8 cellular contexts compared by ENCODE assay signal in the genomic region with DNA sequence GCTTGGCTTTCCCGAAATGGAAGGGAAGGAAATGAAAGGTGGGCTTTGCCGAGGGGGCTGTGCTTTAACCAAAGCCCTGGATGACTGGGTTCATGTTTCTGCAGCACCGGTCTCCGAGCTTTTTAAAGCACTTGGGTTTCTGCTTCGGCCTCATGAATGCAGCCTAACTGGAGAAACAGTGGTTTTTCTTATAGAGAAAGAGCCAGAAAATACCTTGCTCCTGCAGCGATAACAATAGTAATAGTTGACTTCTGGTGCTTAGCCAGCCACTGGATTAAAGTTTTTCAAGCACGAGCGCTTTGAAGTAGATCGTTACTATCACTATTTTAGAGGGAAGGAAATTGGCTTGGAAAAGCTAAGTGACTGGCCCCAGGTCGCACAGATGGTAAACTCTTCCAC. TPM values are rescaled to one million over a fixed set of nuclear protein-coding genes. Genes with fewer than 3 reads are reported as not detected.
DNase-seq lines count a peak whose midpoint lies in the region; ATAC-seq and TF ChIP-seq lines count a peak whose summit lies in the region.

No MANE protein-coding gene starts in this region.

- no peak for DNase-seq in activated T-cell treated with anti-CD3 and anti-CD28 coated beads, Interleukin-2, amount 50 U/mL, for 4 hours
- DNase-seq in activated T-cell treated with anti-CD3 and anti-CD28 coated beads, Interleukin-2, amount 50 U/mL, for 48 hours, result no peak
- DNase-seq in amniotic epithelial cell (ENCODE audit: low read depth), result peak; percentile 21
- no peak for DNase-seq in left lung
- no peak for DNase-seq in thyroid gland
- no peak for DNase-seq in germinal center (ENCODE audit: low spot score)
- DNase-seq in dedifferentiated amniotic fluid mesenchymal stem cell (ENCODE audit: extremely low spot score), result no peak

- peak overlapping the region; percentile 65 to 84 for H3K4me3 ChIP-seq in left lung
- peak overlapping the region; percentile 25 to 91 (median 88) for H3K4me3 ChIP-seq in thyroid gland (replicated peaks in 1 of 3)

- H3K27me3 Mint-ChIP-seq in activated T-cell treated with anti-CD3 and anti-CD28 coated beads, Interleukin-2, amount 50 U/mL, for 4 hours (ENCODE audit: low read depth), result no peaks in the 10 kb centered on the region

- H3K27me3 ChIP-seq in left lung (no peaks in the 10 kb centered on the region), thyroid gland (no peaks in the 10 kb centered on the region)

- H3K4me3 Mint-ChIP-seq in activated T-cell treated with anti-CD3 and anti-CD28 coated beads, Interleukin-2, amount 50 U/mL, for 4 hours, result peak overlapping the region; percentile 87

- peaks cover 11 to 33% of the 10 kb centered on the region in 2 donors for H3K4me1 ChIP-seq in left lung
- H3K4me1 ChIP-seq in thyroid gland, result peaks cover 24 to 28% of the 10 kb centered on the region in 2 donors

- no peak for ATAC-seq in activated T-cell treated with anti-CD3 and anti-CD28 coated beads, Interleukin-2, amount 50 U/mL, for 4 hours
- ATAC-seq in HG03558 (IDR thresholded peaks at IDR 0.05; ENCODE audit: extremely low read depth, unreplicated experiment) (peak; percentile 10), left lung (peak; percentile 8)

- 3 to 6% methylated on average over 10 of the region's 10 CpGs for WGBS in thyroid gland, 2 donors

- no peaks in the 10 kb centered on the region for H3K36me3 ChIP-seq in left lung
- H3K36me3 ChIP-seq in thyroid gland, result no peaks in the 10 kb centered on the region

- H3K36me3 Mint-ChIP-seq in activated T-cell treated with anti-CD3 and anti-CD28 coated beads, Interleukin-2, amount 50 U/mL, for 4 hours (ENCODE audit: insufficient read depth), result no peaks in the 10 kb centered on the region

- H3K9me3 Mint-ChIP-seq in activated T-cell treated with anti-CD3 and anti-CD28 coated beads, Interleukin-2, amount 50 U/mL, for 4 hours, result no peaks in the 10 kb centered on the region

- H3K9me3 ChIP-seq in left lung, result no peaks in the 10 kb centered on the region
- no peaks in the 10 kb centered on the region for H3K9me3 ChIP-seq in thyroid gland

- TF ChIP-seq POLR2A in thyroid gland (IDR thresholded peaks at IDR 0.05), result no peak

- intact Hi-C loops in left lung (cut with DNase I), result no loop called here
- intact Hi-C loops in thyroid gland (cut with DNase I), result no loop called here

- H3K4me1 Mint-ChIP-seq in activated T-cell treated with anti-CD3 and anti-CD28 coated beads, Interleukin-2, amount 50 U/mL, for 4 hours (ENCODE audit: low read depth), result peaks cover 28% of the 10 kb centered on the region

- TF ChIP-seq CTCF in left lung (IDR thresholded peaks at IDR 0.05) (no peak), thyroid gland (IDR thresholded peaks at IDR 0.05) (no peak)

- H3K27ac ChIP-seq in left lung, result peak overlapping the region; percentile 71 to 85
- peak overlapping the region; percentile 70 to 82 (median 73) for H3K27ac ChIP-seq in thyroid gland

RNA-seq across cellular contexts. Expression of gene DOCK7, which starts 0.5 kb away (rescaled TPM):
- total RNA-seq in activated T-cell treated with anti-CD3 and anti-CD28 coated beads, Interleukin-2, amount 50 U/mL, for 4 hours, result 1 to 10 TPM; 5.2 to 8.6 (median 7.3) TPM
- total RNA-seq in left lung (10 to 100 TPM; 33.1 to 38.3 TPM), thyroid gland (10 to 100 TPM; 34.1 to 47.7 (median 42.1) TPM)

Comparison
In these comparisons a context has a peak if more than half of its experiments do, and no peak if none do; other contexts are left out.
1. ATAC-seq: peak in HG03558 (single experiment) and left lung (single experiment); none in activated T-cell treated with anti-CD3 and anti-CD28 coated beads, Interleukin-2, amount 50 U/mL, for 4 hours (0 of 2).